25 cellular contexts compared by ENCODE assay signal in genomic region chr3:89845053-89845452, GRCh38.
"Had no signal": no experiment of that assay in that cellular context is flagged by ENCODE, and none has a peak within 500 bp of the region (broad histone marks: within the 10 kb centered on the region; RNA-seq: fewer than 3 reads in every experiment).

No MANE protein-coding gene starts in this region.

- H3K27me3 ChIP-seq: neural progenitor cell, ovary, right lobe of liver, sigmoid colon, stomach, thyroid gland, tibial nerve, upper lobe of left lung, vagina had no signal

- H3K9me3 ChIP-seq: ovary, psoas muscle, right lobe of liver, sigmoid colon, stomach, thoracic aorta, thyroid gland, tibial nerve, upper lobe of left lung, vagina had no signal

- H3K4me1 ChIP-seq: neural progenitor cell, parathyroid adenoma, psoas muscle, right lobe of liver, sigmoid colon, stomach, thyroid gland, tibial nerve, upper lobe of left lung, vagina had no signal

- DNase-seq: natural killer cell; occipital lobe; ovary; posterior cingulate gyrus; psoas muscle; right cardiac atrium; right lobe of liver; sigmoid colon; small intestine; stimulated activated CD4-positive, alpha-beta T cell treated with anti-CD3 and anti-CD28 coated beads, Interleukin-15, amount 100 ng/mL, for 24 hours; stimulated activated CD4-positive, alpha-beta T cell treated with anti-CD3 and anti-CD28 coated beads, Interleukin-2, amount 100 ng/mL, for 24 hours; stimulated activated CD4-positive, alpha-beta T cell treated with anti-CD3 and anti-CD28 coated beads, Interleukin-2, amount 100 ng/mL, for 48 hours; stimulated activated CD4-positive, alpha-beta T cell treated with anti-CD3 and anti-CD28 coated beads, Interleukin-4, amount 100 ng/mL, for 24 hours; stimulated activated naive B cell treated with anti-CD40 and anti-IgM and Interleukin-4, amounts not matched to agents 10 μg/mL and 1 μg/mL and 100 μg/mL, for 72 hours; stimulated activated naive CD4-positive, alpha-beta T cell treated with Interleukin-2 at 50 U/mL for 16 hours; stomach; thyroid gland; trophoblast cell; upper lobe of left lung had no signal

- H3K27ac ChIP-seq: neural progenitor cell, ovary, parathyroid adenoma, psoas muscle, right lobe of liver, sigmoid colon, stomach, thoracic aorta, thyroid gland, tibial nerve, upper lobe of left lung, vagina had no signal

- H3K36me3 ChIP-seq: neural progenitor cell, ovary, right lobe of liver, sigmoid colon, stomach, thoracic aorta, thyroid gland, tibial nerve, upper lobe of left lung, vagina had no signal

- H3K9ac ChIP-seq: neural progenitor cell, parathyroid adenoma had no signal

- ATAC-seq: natural killer cell; psoas muscle; right cardiac atrium; right lobe of liver; stimulated activated effector memory CD8-positive, alpha-beta T cell treated with anti-CD3 and anti-CD28 coated beads, Interleukin-12 subunit alpha, Interleukin-12 subunit beta, amount 100 ng/mL, for 72 hours; stimulated activated naive B cell treated with anti-CD40 and anti-IgM and Interleukin-4, amounts not matched to agents 10 μg/mL and 1 μg/mL and 100 μg/mL, for 72 hours had no signal

- H3K4me3 ChIP-seq: neural progenitor cell, ovary, psoas muscle, right lobe of liver, sigmoid colon, stomach, thoracic aorta, thyroid gland, tibial nerve, upper lobe of left lung, vagina had no signal
